Comparison of ENCODE assay signal across 13 cellular contexts in genomic region chr6:158046201-158047119, GRCh38.
A peak's percentile ranks its signal among the peaks of the same experiment; 100 is the strongest.
DNase-seq lines count a peak whose midpoint lies in the region; ATAC-seq, FAIRE-seq and TF ChIP-seq lines count a peak whose summit lies in the region.
"Had no signal": no experiment of that assay in that cellular context is flagged by ENCODE, and none has a peak within 500 bp of the region (broad histone marks: within the 10 kb centered on the region; RNA-seq: fewer than 3 reads in every experiment).

No MANE protein-coding gene starts in this region.

- no peak overlapping the region for H2BK12ac ChIP-seq in trophoblast cell (ENCODE audit: low read length)

- FAIRE-seq in D721Med (lab: Jason Lieb, UNC): no peak
- FAIRE-seq: GM18507 had no signal

- no peak for TF ChIP-seq POLR2A in esophagus squamous epithelium (IDR thresholded peaks at IDR 0.05)

- no peak overlapping the region for H3K9ac ChIP-seq in trophoblast cell (ENCODE audit: low read length)

- peaks cover 37 to 47% of the 10 kb centered on the region in 2 experiments for H3K4me1 ChIP-seq in trophoblast cell (ENCODE audit: control insufficient read depth in 1 of 2, insufficient read depth in 2 of 2, low read length in 2 of 2)
- peaks cover 9 to 50% (median 23%) of the 10 kb centered on the region in 3 donors for H3K4me1 ChIP-seq in esophagus squamous epithelium

- no peak overlapping the region for H3K23ac ChIP-seq in trophoblast cell (ENCODE audit: low read length)

- TF ChIP-seq CTCF in D721Med (IDR thresholded peaks at IDR 0.05; ENCODE audit: insufficient read depth, missing control alignments) (no peak), HFFc6 (IDR thresholded peaks at IDR 0.05) (no peak), esophagus squamous epithelium (IDR thresholded peaks at IDR 0.05) (no peak)

- no peaks in the 10 kb centered on the region for H3K9me3 Mint-ChIP-seq in HFFc6

- DNase-seq in D721Med (ENCODE audit: insufficient read length, low spot score): peak; percentile 66
- no peak for DNase-seq in HFFc6
- DNase-seq in amniotic epithelial cell (ENCODE audit: low read depth): peak; percentile 42
- no peak for DNase-seq in trophoblast cell
- DNase-seq in esophagus squamous epithelium (lab: John Stamatoyannopoulos, UW): no peak
- no peak for DNase-seq in GOT3 (lab: John Stamatoyannopoulos, UW)
- DNase-seq: DMS53, NCI-H774 had no signal

- H3K14ac ChIP-seq in trophoblast cell (ENCODE audit: low read length): no peak overlapping the region

- H3K4ac ChIP-seq in trophoblast cell (ENCODE audit: low read depth, low read length): no peak overlapping the region

- H3K4me2 ChIP-seq in trophoblast cell (ENCODE audit: low read length): no peak overlapping the region

- H2BK5ac ChIP-seq in trophoblast cell (ENCODE audit: low read depth, low read length, poor library complexity): no peak overlapping the region

- peak overlapping the region; percentile 27 for H3K18ac ChIP-seq in trophoblast cell (ENCODE audit: low read length)

- H3K36me3 ChIP-seq in trophoblast cell (ENCODE audit: control insufficient read depth in 1 of 2, insufficient read depth in 2 of 2, low read length in 2 of 2) (peaks cover 9 to 20% of the 10 kb centered on the region in 2 experiments), esophagus squamous epithelium (peaks cover 0 to 12% (median 0%) of the 10 kb centered on the region in 3 donors)
- H3K36me3 ChIP-seq: breast epithelium had no signal

- H3K79me2 ChIP-seq in trophoblast cell (ENCODE audit: control insufficient read depth, insufficient read depth, low read length, poor library complexity): peaks cover 2% of the 10 kb centered on the region

- H3K4me3 ChIP-seq in trophoblast cell (ENCODE audit: low read depth, low read length) (no peak overlapping the region), esophagus squamous epithelium (no peak overlapping the region)
- H3K4me3 ChIP-seq: breast epithelium had no signal

- H3K27me3 Mint-ChIP-seq in HFFc6 (ENCODE audit: insufficient read depth): peaks cover 3% of the 10 kb centered on the region; the same call in 1 of the 2 replicates

- peak overlapping the region; percentile 94 for H3K27ac Mint-ChIP-seq in HFFc6

- H3K4me1 Mint-ChIP-seq in HFFc6 (ENCODE audit: low read depth): peaks cover 93% of the 10 kb centered on the region

- no peak overlapping the region for H4K91ac ChIP-seq in trophoblast cell (ENCODE audit: low read depth, low read length)

- no peak overlapping the region for H3K27ac ChIP-seq in trophoblast cell (ENCODE audit: low read depth, low read length)
- H3K27ac ChIP-seq in esophagus squamous epithelium: no peak overlapping the region
- H3K27ac ChIP-seq: breast epithelium had no signal

- ATAC-seq in HG03565 (IDR thresholded peaks at IDR 0.05; ENCODE audit: unreplicated experiment): no peak
- ATAC-seq in HG02884 (IDR thresholded peaks at IDR 0.05; ENCODE audit: unreplicated experiment): no peak
- ATAC-seq: SK-N-SH treated with all-trans-retinoic acid at 6 μM for 48 hours had no signal

- H3K27me3 ChIP-seq in trophoblast cell (ENCODE audit: insufficient read depth, low read length) (no peaks in the 10 kb centered on the region), esophagus squamous epithelium (no peaks in the 10 kb centered on the region)
- H3K27me3 ChIP-seq: breast epithelium had no signal

- H2BK120ac ChIP-seq in trophoblast cell (ENCODE audit: insufficient read depth, low read length, poor library complexity): no peak overlapping the region

- intact Hi-C loops in esophagus squamous epithelium (cut with DNase I): no loop called here

- WGBS in trophoblast cell (ENCODE audit: extremely low coverage, insufficient coverage, insufficient read length): no CpG with 5 or more reads among the region's 20 CpGs
- 86 to 87% methylated on average over 18 to 20 of the region's 20 CpGs for WGBS in esophagus squamous epithelium, 2 donors

- peaks cover 14% of the 10 kb centered on the region for H3K79me1 ChIP-seq in trophoblast cell (ENCODE audit: low read length)

- H4K12ac ChIP-seq in trophoblast cell (ENCODE audit: low read depth, low read length): no peak overlapping the region

- H2AFZ ChIP-seq in trophoblast cell (ENCODE audit: insufficient read depth, low read length, poor library complexity): no peak overlapping the region

- peaks cover 74% of the 10 kb centered on the region for H3K36me3 Mint-ChIP-seq in HFFc6 (ENCODE audit: low read depth)

- H3K9me3 ChIP-seq in trophoblast cell (ENCODE audit: insufficient read depth, low read depth, low read length) (peaks cover 6% of the 10 kb centered on the region), esophagus squamous epithelium (no peaks in the 10 kb centered on the region)
- H3K9me3 ChIP-seq: breast epithelium had no signal

- no peak overlapping the region for H4K8ac ChIP-seq in trophoblast cell (ENCODE audit: low read depth, low read length)

- H2AK5ac ChIP-seq in trophoblast cell (ENCODE audit: low read length): no peak overlapping the region

- no peak overlapping the region for H3K4me3 Mint-ChIP-seq in HFFc6

Comparison
In these comparisons a context has a peak if more than half of its experiments do, and no peak if none do; other contexts are left out.
1. DNase-seq: peak in D721Med (single experiment) and amniotic epithelial cell (single experiment); none in HFFc6 (single experiment), trophoblast cell (0 of 2), esophagus squamous epithelium (single experiment) and GOT3 (single experiment).